In the genomic region with DNA sequence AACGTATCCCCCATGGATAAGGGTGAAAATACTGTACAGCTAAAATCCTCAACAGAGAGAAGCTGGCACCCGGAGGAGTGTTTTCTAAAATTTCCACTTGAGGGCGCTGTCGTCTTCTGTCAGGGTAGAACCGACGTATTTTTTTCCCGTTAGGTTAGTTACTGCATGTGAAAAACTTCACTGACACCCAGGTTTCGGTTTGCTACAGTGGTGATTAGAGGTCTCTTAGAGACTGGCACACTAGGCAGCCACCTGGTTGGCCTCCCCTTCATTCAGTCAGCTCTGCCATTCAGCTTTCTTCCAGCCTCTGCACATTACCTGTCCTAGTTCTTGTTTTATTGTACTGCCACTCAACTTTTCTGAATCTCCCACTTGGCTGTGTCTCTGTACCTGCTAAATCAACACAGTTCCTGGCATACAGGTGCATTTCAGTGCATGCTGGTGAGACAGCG, we compare ENCODE assay signal across 8 cellular contexts. TPM values are rescaled to one million over a fixed set of nuclear protein-coding genes. Genes with fewer than 3 reads are reported as not detected.
DNase-seq lines count a peak whose midpoint lies in the region; ATAC-seq and TF ChIP-seq lines count a peak whose summit lies in the region.

No MANE protein-coding gene starts in this region.

- ATAC-seq in HCT116, result peak; percentile 88
- ATAC-seq in right lobe of liver, result peak; percentile 83 to 97 (median 90)

- CTCF ChIA-PET in HCT116 (lab: Charles Lee), result interaction anchor here (0.7 to 6.1 kb wide), 17 partner anchors 13 to 304 kb away, joined by 3 to 94 read pairs (median 3); no protein-coding TSS in a partner anchor

- no peaks in the 10 kb centered on the region for H3K9me3 ChIP-seq in HCT116 (ENCODE audit: control insufficient read depth in 1 of 2, insufficient read depth in 1 of 2, low read depth in 1 of 2, low read length in 2 of 2)
- H3K9me3 ChIP-seq in right lobe of liver, result no peaks in the 10 kb centered on the region

- H3K4me3 ChIP-seq in HCT116 (replicated peaks in 1 of 2; ENCODE audit: low read depth in 1 of 2, low read length in 2 of 2) (no peak overlapping the region), right lobe of liver (no peak overlapping the region)

- H3K4me1 ChIP-seq in HCT116 (ENCODE audit: control insufficient read depth in 1 of 2, insufficient read depth in 2 of 2, low read length in 2 of 2), result peaks cover 0 to 5% of the 10 kb centered on the region in 2 experiments; a peak in 1 of 4 replicates
- no peaks in the 10 kb centered on the region for H3K4me1 ChIP-seq in right lobe of liver

- no peaks in the 10 kb centered on the region for H3K79me2 ChIP-seq in HCT116 (ENCODE audit: insufficient read depth, low read length)

- H3K27me3 ChIP-seq in HCT116 (ENCODE audit: insufficient read depth, low read length) (peaks cover 8% of the 10 kb centered on the region; the same call in 1 of the 2 replicates), right lobe of liver (no peaks in the 10 kb centered on the region)

- H3K36me3 ChIP-seq in HCT116 (ENCODE audit: control insufficient read depth in 1 of 2, insufficient read depth in 2 of 2, low read length in 2 of 2), result no peaks in the 10 kb centered on the region
- no peaks in the 10 kb centered on the region for H3K36me3 ChIP-seq in right lobe of liver

- TF ChIP-seq CTCF in HCT116 (IDR thresholded peaks at IDR 0.05 in 2 of 3, conservative IDR thresholded peaks at IDR 0.05 in 1 of 3; ENCODE audit: borderline replicate concordance in 1 of 3, insufficient read depth in 1 of 3, low read depth in 2 of 3, low read length in 2 of 3) (peak; percentile 63 to 93 (median 88)), right lobe of liver (IDR thresholded peaks at IDR 0.05) (peak; percentile 63 to 79 (median 71))

- peak; percentile 63 for DNase-seq in EH (ENCODE audit: low read depth)
- DNase-seq in HCT116 (ENCODE audit: low read depth, low spot score), result peak; percentile 60
- peak; percentile 29 for DNase-seq in NCI-H2171 (lab: John Stamatoyannopoulos, UW)
- DNase-seq in activated CD4-positive, alpha-beta T cell treated with anti-CD3 and anti-CD28 coated beads for 1 hour, result peak; percentile 45
- peak; percentile 55 for DNase-seq in cerebellum (ENCODE audit: low spot score)
- DNase-seq in right lobe of liver, result peak in 1 of 3 donors; percentile 62
- peak; percentile 17 for DNase-seq in stimulated activated CD8-positive, alpha-beta memory T cell treated with anti-CD3 and anti-CD28 coated beads, Interleukin-12 subunit alpha, Interleukin-12 subunit beta, amount 100 ng/mL, for 4 hours (ENCODE audit: low read depth)
- no peak for DNase-seq in GF-D8 (lab: John Stamatoyannopoulos, UW)

- POLR2A ChIA-PET in HCT116 (lab: Charles Lee), result interaction anchor here (0.6 kb wide), 1 partner anchor 14 kb away, joined by 3 read pairs; no protein-coding TSS in a partner anchor

- peak overlapping the region; percentile 63 for H3K4me2 ChIP-seq in HCT116 (ENCODE audit: low read length)

- H2AFZ ChIP-seq in HCT116 (ENCODE audit: low read depth, low read length, poor library complexity, severe bottlenecking), result peak overlapping the region; percentile 63

- TF ChIP-seq POLR2A in HCT116 (IDR thresholded peaks at IDR 0.05; ENCODE audit: borderline replicate concordance, extremely low read depth, insufficient read depth, insufficient read length) (no peak), right lobe of liver (IDR thresholded peaks at IDR 0.05) (no peak)

- H3K9me2 ChIP-seq in HCT116 (ENCODE audit: insufficient read depth), result no peaks in the 10 kb centered on the region

- WGBS in right lobe of liver (ENCODE audit: insufficient coverage, low coverage, low lambda C conversion rate, missing lambda C conversion rate), result 3% methylated on average over 9 of the region's 9 CpGs

- no peak overlapping the region for H3K9ac ChIP-seq in HCT116 (ENCODE audit: low read length)

- H3K27ac ChIP-seq in HCT116 (ENCODE audit: low read depth, low read length) (no peak overlapping the region), right lobe of liver (no peak overlapping the region)

- intact Hi-C loops in HCT116 (cut with micrococcal nuclease), result loop anchor here (1.0 to 5.0 kb wide), 5 partner anchors 196 to 585 kb away; no protein-coding TSS in a partner anchor
- intact Hi-C loops in right lobe of liver (cut with DNase I), result loop anchor here in 1 of 2 donors (5.0 kb wide), 1 partner anchor 200 kb away; no protein-coding TSS in a partner anchor

- peak; percentile 95 for TF ChIP-seq RAD21 in HCT116 (IDR thresholded peaks at IDR 0.05; ENCODE audit: low read depth)

- no TSS peak for BruUV-seq in HCT116 (replicated peaks; lab: Mats Ljungman, UMichigan)

- RAD21 ChIA-PET in HCT116 (lab: Charles Lee; ENCODE audit: low non-redundant PET in 1 of 2, low total read pairs in 2 of 2, uncharacterized antibody in 2 of 2, unreplicated experiment in 2 of 2), result interaction anchor here (0.8 to 1.6 kb wide), 7 partner anchors 8 to 254 kb away, joined by 3 to 16 read pairs (median 4); no protein-coding TSS in a partner anchor

- no peaks in the 10 kb centered on the region for H4K20me1 ChIP-seq in HCT116 (ENCODE audit: insufficient read depth)

TF ChIP-seq in HCT116, 20 proteins besides CTCF, POLR2A, EP300 and RAD21:
- TF ChIP-seq EGR1 (IDR thresholded peaks at IDR 0.05; ENCODE audit: low read depth), result no peak
- TF ChIP-seq POLR2AphosphoS5 (IDR thresholded peaks at IDR 0.05; ENCODE audit: low read depth, low read length), result no peak
- TF ChIP-seq TCF7L2 (IDR thresholded peaks at IDR 0.05; ENCODE audit: borderline replicate concordance, extremely low read depth, insufficient read depth, insufficient read length), result no peak
- TF ChIP-seq CEBPB (IDR thresholded peaks at IDR 0.05; ENCODE audit: low read depth), result no peak
- no peak for TF ChIP-seq JUND (IDR thresholded peaks at IDR 0.05)
TF ChIP-seq in HCT116: peak in this region for 0.

RNA-seq across cellular contexts. Expression of a gene that starts 18.4 kb away (rescaled TPM):
- 0.32 TPM for total RNA-seq in HCT116 (2021; ENCODE audit: unreplicated experiment)
- polyA plus RNA-seq in HCT116 (2012), result 0.52 and 0.54 TPM in 2 replicates
- total RNA-seq in cerebellum, result 2.4 TPM
- total RNA-seq in right lobe of liver, result not detected
